ENCODE assay signal across 8 cellular contexts in the genomic region with DNA sequence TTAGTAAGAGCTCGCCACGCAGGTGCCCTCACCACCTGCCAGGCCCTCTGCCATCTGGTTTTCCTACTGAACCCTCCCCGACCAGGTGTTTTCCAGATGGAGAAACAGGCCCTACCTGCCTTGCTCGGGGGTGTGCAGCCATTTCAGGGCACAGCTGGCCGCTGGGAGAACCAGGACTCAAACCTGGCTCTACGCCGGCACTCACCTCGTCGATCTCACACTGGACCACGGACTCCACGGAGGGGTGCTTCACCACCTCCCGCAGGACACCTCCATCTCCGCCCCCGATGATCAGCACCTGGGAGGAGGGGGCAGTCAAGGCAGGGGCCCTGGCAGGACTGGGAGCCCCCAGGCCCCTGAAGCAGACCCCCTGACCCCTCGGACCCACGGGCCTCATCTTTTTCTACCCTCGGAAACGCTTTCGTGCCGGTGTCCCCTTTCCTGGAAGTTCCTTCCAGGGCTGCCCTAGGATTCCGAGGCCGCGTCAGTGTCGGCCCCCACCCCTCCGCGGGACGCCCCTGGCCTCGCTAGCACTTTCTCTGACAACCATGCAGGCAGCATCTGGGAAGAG. TPM values are rescaled to one million over a fixed set of nuclear protein-coding genes. Genes with fewer than 3 reads are reported as not detected.
DNase-seq lines count a peak whose midpoint lies in the region; FAIRE-seq and TF ChIP-seq lines count a peak whose summit lies in the region.

No MANE protein-coding gene starts in this region.

- peaks cover 32% of the 10 kb centered on the region for H3K36me3 ChIP-seq in neuron (ENCODE audit: insufficient read depth, low read length)

- TF ChIP-seq CTCF in coronary artery (IDR thresholded peaks at IDR 0.05), result no peak

- H3K27ac ChIP-seq in coronary artery, result peak overlapping the region in 1 of 2 donors; percentile 50

- H3K4me3 ChIP-seq in coronary artery (peak overlapping the region; percentile 99), neuron (ENCODE audit: low read length) (peak overlapping the region; percentile 96)

- DNase-seq in D341Med (ENCODE audit: low spot score) (peak; percentile 39), NCI-H146 (lab: John Stamatoyannopoulos, UW) (peak; percentile 69), coronary artery (ENCODE audit: low spot score) (no peak), DMS114 treated with DMSO at 0.1 percent for 48 hours (lab: John Stamatoyannopoulos, UW; ENCODE audit: unreplicated experiment) (no peak), hypothalamus (lab: John Stamatoyannopoulos, UW) (no peak), GM12891 (ENCODE audit: insufficient read length, low spot score) (no peak), NCI-H2227 treated with DMSO at 0.1 percent for 48 hours (lab: John Stamatoyannopoulos, UW) (no peak)

- H2AFZ ChIP-seq in neuron (ENCODE audit: low read depth, low read length), result no peak overlapping the region

- no peaks in the 10 kb centered on the region for H3K9me3 ChIP-seq in neuron (ENCODE audit: low read length)

- H3K4me1 ChIP-seq in neuron (ENCODE audit: insufficient read depth, low read length), result peaks cover 14% of the 10 kb centered on the region

- FAIRE-seq in GM12891 (lab: Jason Lieb, UNC), result no peak

- no peak for TF ChIP-seq POLR2A in GM12891 (IDR thresholded peaks at IDR 0.05; ENCODE audit: low read depth, low read length)

- H3K27me3 ChIP-seq in neuron (ENCODE audit: insufficient read depth, low read length), result no peaks in the 10 kb centered on the region

TF ChIP-seq in GM12891, 5 proteins besides CTCF, POLR2A, EP300 and RAD21:
- TF ChIP-seq TAF1 (IDR thresholded peaks at IDR 0.05; ENCODE audit: low read depth, low read length) (no peak), PAX5 (IDR thresholded peaks at IDR 0.05; ENCODE audit: insufficient read depth, low read length, severe bottlenecking) (no peak), POU2F2 (IDR thresholded peaks at IDR 0.05; ENCODE audit: low read depth, low read length) (no peak), SPI1 (IDR thresholded peaks at IDR 0.05; ENCODE audit: low read depth, low read length) (no peak), POLR2AphosphoS5 (IDR thresholded peaks at IDR 0.05; ENCODE audit: low read depth, low read length) (no peak)

RNA-seq across cellular contexts. Expression of a gene that starts 1.1 kb away (rescaled TPM):
- polyA plus RNA-seq in GM12891 (2012; ENCODE audit: low read depth, missing spikeins), result 133 TPM

RNA-seq across cellular contexts. Expression of a gene that starts 11.6 kb away (rescaled TPM):
- 3.0 TPM for polyA plus RNA-seq in GM12891 (2012; ENCODE audit: low read depth, missing spikeins)

RNA-seq across cellular contexts. Expression of a gene that starts 41.0 kb away (rescaled TPM):
- polyA plus RNA-seq in GM12891 (2012; ENCODE audit: low read depth, missing spikeins), result 39.0 TPM

RNA-seq across cellular contexts. Expression of a gene that starts 46.2 kb away (rescaled TPM):
- polyA plus RNA-seq in GM12891 (2012; ENCODE audit: low read depth, missing spikeins), result 156 TPM

Comparison
In these comparisons a context has a peak if more than half of its experiments do, and no peak if none do; other contexts are left out.
1. DNase-seq: peak in D341Med (single experiment) and NCI-H146 (single experiment); none in coronary artery (single experiment), DMS114 treated with DMSO at 0.1 percent for 48 hours (single experiment), hypothalamus (0 of 51), GM12891 (single experiment) and NCI-H2227 treated with DMSO at 0.1 percent for 48 hours (single experiment).